ENCODE assay signal across 22 cellular contexts in the genomic region with DNA sequence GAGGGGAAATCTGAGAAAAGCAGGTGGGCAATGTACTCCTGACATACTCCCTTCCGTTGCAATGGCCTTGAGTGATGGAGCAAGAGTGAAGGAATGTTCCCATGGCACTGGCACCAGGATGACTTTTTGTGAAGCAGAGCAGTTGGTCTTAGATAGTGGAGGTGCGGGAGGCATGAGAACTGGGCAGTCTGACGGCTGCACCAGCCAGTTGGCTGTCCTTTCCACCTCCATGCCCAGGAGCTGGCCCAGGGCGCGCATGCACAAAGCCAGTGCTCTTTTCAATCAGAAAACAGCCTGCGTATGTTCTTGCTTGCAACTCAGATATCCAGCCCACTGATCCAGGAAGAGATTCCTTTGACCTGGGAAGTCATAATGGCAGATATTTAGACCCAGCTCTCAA.
"Had no signal": no experiment of that assay in that cellular context is flagged by ENCODE, and none has a peak within 500 bp of the region (broad histone marks: within the 10 kb centered on the region; RNA-seq: fewer than 3 reads in every experiment).

No MANE protein-coding gene starts in this region.

- FAIRE-seq: islet of Langerhans had no signal

- H3K9me3 Mint-ChIP-seq: activated CD4-positive, alpha-beta memory T cell treated with anti-CD3 and anti-CD28 coated beads, Interleukin-2, amount 10 ng/mL, durations not matched to agents 7 days and 5 days; activated naive CD8-positive, alpha-beta T cell treated with anti-CD3 and anti-CD28 coated beads, Interleukin-2, amount 10 ng/mL, durations not matched to agents 7 days and 5 days; activated T-helper 2 cell treated with anti-CD3 and anti-CD28 coated beads, Interferon-gamma antibody, Interleukin-2, Interleukin-4, amounts not matched to agents 10 μg/mL and 5 μg/mL and 100 μg/mL, durations not matched to agents 14 hours and 24 hours and 36 hours; WTC11 had no signal

- H2AFZ ChIP-seq: hepatocyte had no signal

- H3K4me3 ChIP-seq: esophagus squamous epithelium, hepatocyte, right lobe of liver, smooth muscle cell, upper lobe of left lung had no signal

- H3K4me2 ChIP-seq: hepatocyte, smooth muscle cell had no signal

- H3K36me3 Mint-ChIP-seq: activated CD8-positive, alpha-beta memory T cell treated with anti-CD3 and anti-CD28 coated beads, Interleukin-2, amount 10 ng/mL, durations not matched to agents 7 days and 5 days; activated naive CD8-positive, alpha-beta T cell treated with anti-CD3 and anti-CD28 coated beads, Interleukin-2, amount 10 ng/mL, durations not matched to agents 7 days and 5 days; T-cell; WTC11 had no signal

- H3K27me3 ChIP-seq: esophagus squamous epithelium, hepatocyte, right lobe of liver, upper lobe of left lung had no signal

- H3K36me3 ChIP-seq: esophagus squamous epithelium, right lobe of liver, upper lobe of left lung had no signal

- H3K9me3 ChIP-seq: esophagus squamous epithelium, right lobe of liver, upper lobe of left lung had no signal

- ATAC-seq: activated CD8-positive, alpha-beta memory T cell treated with anti-CD3 and anti-CD28 coated beads, Interleukin-2, amount 10 ng/mL, durations not matched to agents 7 days and 5 days; right lobe of liver; stimulated activated naive CD8-positive, alpha-beta T cell treated with anti-CD3 and anti-CD28 coated beads, Interleukin-15, amount 100 ng/mL, for 72 hours; T-cell; WTC11 had no signal

- H3K27ac Mint-ChIP-seq: activated CD4-positive, alpha-beta memory T cell treated with anti-CD3 and anti-CD28 coated beads, Interleukin-2, amount 10 ng/mL, durations not matched to agents 7 days and 5 days; activated CD8-positive, alpha-beta memory T cell treated with anti-CD3 and anti-CD28 coated beads, Interleukin-2, amount 10 ng/mL, durations not matched to agents 7 days and 5 days; activated naive CD8-positive, alpha-beta T cell treated with anti-CD3 and anti-CD28 coated beads, Interleukin-2, amount 10 ng/mL, durations not matched to agents 7 days and 5 days; activated T-helper 2 cell treated with anti-CD3 and anti-CD28 coated beads, Interferon-gamma antibody, Interleukin-2, Interleukin-4, amounts not matched to agents 10 μg/mL and 5 μg/mL and 100 μg/mL, durations not matched to agents 14 hours and 24 hours and 36 hours; progenitor cell of endocrine pancreas; stimulated activated naive CD8-positive, alpha-beta T cell treated with anti-CD3 and anti-CD28 coated beads, Interleukin-15, amount 100 ng/mL, for 72 hours; T-cell had no signal

- H3K4me1 ChIP-seq: right lobe of liver had no signal

- H3K27me3 Mint-ChIP-seq: activated naive CD8-positive, alpha-beta T cell treated with anti-CD3 and anti-CD28 coated beads, Interleukin-2, amount 10 ng/mL, durations not matched to agents 7 days and 5 days; dendritic cell treated with granulocyte-macrophage colony-stimulating factor and Interleukin-4, amounts not matched to agents 40 ng/mL and 50 ng/mL, for 4 days; progenitor cell of endocrine pancreas; stimulated activated naive CD8-positive, alpha-beta T cell treated with anti-CD3 and anti-CD28 coated beads, Interleukin-15, amount 100 ng/mL, for 72 hours had no signal

- DNase-seq: activated CD4-positive, alpha-beta memory T cell treated with anti-CD3 and anti-CD28 coated beads, Interleukin-2, amount 10 ng/mL, durations not matched to agents 7 days and 5 days; activated CD4-positive, alpha-beta T cell treated with anti-CD3 and anti-CD28 coated beads for 4 hours; activated CD8-positive, alpha-beta memory T cell treated with anti-CD3 and anti-CD28 coated beads, Interleukin-2, amount 10 ng/mL, durations not matched to agents 7 days and 5 days; activated naive CD4-positive, alpha-beta T cell treated with Interleukin-2 at 50 U/mL for 16 hours; activated naive CD8-positive, alpha-beta T cell treated with anti-CD3 and anti-CD28 coated beads, Interleukin-2, amount 10 ng/mL, durations not matched to agents 7 days and 5 days; activated T-cell treated with anti-CD3 and anti-CD28 coated beads, Interleukin-2, amount 50 U/mL, for 1 hour; effector memory CD4-positive, alpha-beta T cell; esophagus squamous epithelium; nephron progenitor cell; occipital lobe; right lobe of liver; stimulated activated CD4-positive, alpha-beta T cell treated with anti-CD3 and anti-CD28 coated beads, Interleukin-4, amount 100 ng/mL, for 1 hour; stimulated activated naive CD8-positive, alpha-beta T cell treated with anti-CD3 and anti-CD28 coated beads, Interleukin-15, amount 100 ng/mL, for 72 hours; T-cell; upper lobe of left lung had no signal

- H3K4me3 Mint-ChIP-seq: activated CD4-positive, alpha-beta memory T cell treated with anti-CD3 and anti-CD28 coated beads, Interleukin-2, amount 10 ng/mL, durations not matched to agents 7 days and 5 days; activated CD8-positive, alpha-beta memory T cell treated with anti-CD3 and anti-CD28 coated beads, Interleukin-2, amount 10 ng/mL, durations not matched to agents 7 days and 5 days; activated naive CD8-positive, alpha-beta T cell treated with anti-CD3 and anti-CD28 coated beads, Interleukin-2, amount 10 ng/mL, durations not matched to agents 7 days and 5 days; dendritic cell treated with granulocyte-macrophage colony-stimulating factor and Interleukin-4, amounts not matched to agents 40 ng/mL and 50 ng/mL, for 4 days; nephron progenitor cell; stimulated activated naive CD8-positive, alpha-beta T cell treated with anti-CD3 and anti-CD28 coated beads, Interleukin-15, amount 100 ng/mL, for 72 hours; T-cell; WTC11 had no signal

- H3K27ac ChIP-seq: esophagus squamous epithelium, hepatocyte, right lobe of liver, upper lobe of left lung had no signal
